23 cellular contexts compared by ENCODE assay signal in the genomic region with DNA sequence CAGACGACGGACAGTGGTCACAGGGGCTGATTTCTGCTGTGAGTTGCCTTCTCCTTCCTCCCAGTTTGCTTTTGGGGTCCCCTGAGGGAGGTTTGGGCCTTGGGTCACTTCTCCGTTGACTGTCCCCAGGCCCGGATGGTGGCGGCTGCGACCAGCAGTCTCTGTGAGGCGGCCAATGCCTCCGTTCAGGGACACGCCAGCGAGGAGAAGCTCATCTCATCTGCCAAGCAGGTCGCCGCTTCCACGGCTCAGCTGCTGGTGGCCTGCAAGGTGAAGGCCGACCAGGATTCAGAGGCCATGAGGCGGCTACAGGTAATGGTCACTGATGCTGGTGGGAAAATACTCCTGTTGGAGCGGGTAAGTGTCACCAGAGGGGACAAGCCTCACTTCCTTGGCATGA.
DNase-seq lines count a peak whose midpoint lies in the region; ATAC-seq, FAIRE-seq and TF ChIP-seq lines count a peak whose summit lies in the region.
"Had no signal": no experiment of that assay in that cellular context is flagged by ENCODE, and none has a peak within 500 bp of the region (broad histone marks: within the 10 kb centered on the region; RNA-seq: fewer than 3 reads in every experiment).

No MANE protein-coding gene starts in this region.

- WGBS in trophoblast cell (ENCODE audit: extremely low coverage, insufficient coverage, insufficient read length) = no CpG with 5 or more reads among the region's 16 CpGs

- H3K4me2 ChIP-seq in trophoblast cell (ENCODE audit: low read length) (no peak overlapping the region), MM.1S (ENCODE audit: low read depth, low read length) (no peak overlapping the region)
- H3K4me2 ChIP-seq: A549, SK-N-SH had no signal

- H2BK5ac ChIP-seq in trophoblast cell (ENCODE audit: low read depth, low read length, poor library complexity) = peak overlapping the region; percentile 79

- H4K20me1 ChIP-seq in MM.1S (ENCODE audit: insufficient read depth, low read length) = no peaks in the 10 kb centered on the region
- H4K20me1 ChIP-seq: BLaER1 treated with 17β-estradiol and CSF1 and Interleukin-3, amounts not matched to agents 10 nM and 100 nM had no signal

- peak overlapping the region; percentile 77 for H2BK120ac ChIP-seq in trophoblast cell (ENCODE audit: insufficient read depth, low read length, poor library complexity)

- H4K8ac ChIP-seq in trophoblast cell (ENCODE audit: low read depth, low read length) = peak overlapping the region; percentile 76

- peak overlapping the region; percentile 72 for H3K14ac ChIP-seq in trophoblast cell (ENCODE audit: low read length)

- no peaks in the 10 kb centered on the region for H3F3A ChIP-seq in MM.1S (ENCODE audit: insufficient read depth, low read length)

- ATAC-seq in left ventricle myocardium superior = peak; percentile 11
- ATAC-seq in Right ventricle myocardium inferior = no peak
- peak; percentile 46 for ATAC-seq in left lobe of liver
- ATAC-seq in HG03442 (IDR thresholded peaks at IDR 0.05; ENCODE audit: unreplicated experiment) = no peak
- ATAC-seq: A549 had no signal

- no peaks in the 10 kb centered on the region for H3K9me2 ChIP-seq in MM.1S (replicated peaks; ENCODE audit: insufficient read depth, low read length)
- H3K9me2 ChIP-seq: SK-N-SH had no signal

- peak; percentile 7 for FAIRE-seq in bronchial epithelial cell (lab: Jason Lieb, UNC)
- FAIRE-seq: A549, D721Med, GM18507, HTR-8/SVneo had no signal

- H2AFZ ChIP-seq in trophoblast cell (ENCODE audit: insufficient read depth, low read length, poor library complexity) (peak overlapping the region; percentile 21), MM.1S (ENCODE audit: low read length) (no peak overlapping the region)

- peak overlapping the region; percentile 75 for H2BK12ac ChIP-seq in trophoblast cell (ENCODE audit: low read length)

- peaks cover 48% of the 10 kb centered on the region for H3K79me1 ChIP-seq in trophoblast cell (ENCODE audit: low read length)

- H3K36me3 ChIP-seq in bronchial epithelial cell (ENCODE audit: control insufficient read depth, insufficient read depth, low read length) (no peaks in the 10 kb centered on the region), trophoblast cell (ENCODE audit: control insufficient read depth in 1 of 2, insufficient read depth in 2 of 2, low read length in 2 of 2) (peaks cover 40 to 58% of the 10 kb centered on the region in 2 experiments), MM.1S (replicated peaks; ENCODE audit: insufficient read depth, low read length) (no peaks in the 10 kb centered on the region)

- peak overlapping the region; percentile 89 for H4K91ac ChIP-seq in trophoblast cell (ENCODE audit: low read depth, low read length)

- peaks cover 10% of the 10 kb centered on the region for H3K79me2 ChIP-seq in trophoblast cell (ENCODE audit: control insufficient read depth, insufficient read depth, low read length, poor library complexity)
- H3K79me2 ChIP-seq in MM.1S (ENCODE audit: low read length) = no peaks in the 10 kb centered on the region

- no peak for DNase-seq in left ventricle myocardium superior
- no peak for DNase-seq in Right ventricle myocardium inferior (ENCODE audit: missing footprints)
- DNase-seq in bronchial epithelial cell (ENCODE audit: low read depth) = no peak
- no peak for DNase-seq in left lobe of liver (ENCODE audit: low spot score)
- DNase-seq in trophoblast cell = no peak
- DNase-seq in MM.1S = no peak
- DNase-seq: CD4-positive, alpha-beta T cell; H7; KBM-7; MG63; NCI-H1048; NCI-H1417; NCI-H1694; NCI-H2029 treated with DMSO at 0.1 percent for 48 hours; NCI-H2227 treated with DMSO at 0.1 percent for 48 hours; NCI-H526 treated with DMSO at 0.1 percent for 48 hours; SK-N-SH had no signal

- peak overlapping the region; percentile 24 for H4K12ac ChIP-seq in trophoblast cell (ENCODE audit: low read depth, low read length)

- intact Hi-C loops in left ventricle myocardium superior (cut with micrococcal nuclease) (no loop called here), Right ventricle myocardium inferior (cut with DNase I) (no loop called here)

- no peak overlapping the region for H3K23ac ChIP-seq in trophoblast cell (ENCODE audit: low read length)

- H3K4me1 ChIP-seq in trophoblast cell (ENCODE audit: control insufficient read depth in 1 of 2, insufficient read depth in 2 of 2, low read length in 2 of 2) = peaks cover 26 to 30% of the 10 kb centered on the region in 2 experiments
- H3K4me1 ChIP-seq in MM.1S (ENCODE audit: low read length) = no peaks in the 10 kb centered on the region
- H3K4me1 ChIP-seq: A549 had no signal

- H3K9me3 ChIP-seq in trophoblast cell (ENCODE audit: insufficient read depth, low read depth, low read length) (peaks cover 4% of the 10 kb centered on the region), MM.1S (replicated peaks; ENCODE audit: insufficient read depth, low read length) (no peaks in the 10 kb centered on the region)
- H3K9me3 ChIP-seq: A549; BLaER1 treated with 17β-estradiol and CSF1 and Interleukin-3, amounts not matched to agents 10 nM and 100 nM; MG63; SK-N-SH had no signal

- H2AK5ac ChIP-seq in trophoblast cell (ENCODE audit: low read length) = peak overlapping the region; percentile 94

- H3K27me3 ChIP-seq in bronchial epithelial cell (ENCODE audit: control insufficient read depth, insufficient read depth, low read length) = no peaks in the 10 kb centered on the region
- no peaks in the 10 kb centered on the region for H3K27me3 ChIP-seq in trophoblast cell (ENCODE audit: insufficient read depth, low read length)
- H3K27me3 ChIP-seq in MM.1S (replicated peaks; ENCODE audit: insufficient read depth, low read length) = no peaks in the 10 kb centered on the region
- H3K27me3 ChIP-seq: BLaER1 treated with 17β-estradiol and CSF1 and Interleukin-3, amounts not matched to agents 10 nM and 100 nM; MG63 had no signal

- H3K27ac ChIP-seq in trophoblast cell (ENCODE audit: low read depth, low read length) = peak overlapping the region; percentile 61
- no peak overlapping the region for H3K27ac ChIP-seq in MM.1S (ENCODE audit: low read length)

- no peak overlapping the region for H3K4me3 ChIP-seq in bronchial epithelial cell (ENCODE audit: low read depth, low read length)
- H3K4me3 ChIP-seq in trophoblast cell (ENCODE audit: low read depth, low read length) = no peak overlapping the region
- H3K4me3 ChIP-seq in MM.1S (ENCODE audit: low read length) = no peak overlapping the region
- H3K4me3 ChIP-seq: A549; BLaER1 treated with 17β-estradiol and CSF1 and Interleukin-3, amounts not matched to agents 10 nM and 100 nM; MG63 had no signal

- H3K9ac ChIP-seq in trophoblast cell (ENCODE audit: low read length) (no peak overlapping the region), MM.1S (ENCODE audit: low read length) (no peak overlapping the region)
- H3K9ac ChIP-seq: BLaER1 treated with 17β-estradiol and CSF1 and Interleukin-3, amounts not matched to agents 10 nM and 100 nM; SK-N-SH had no signal

- H3K4ac ChIP-seq in trophoblast cell (ENCODE audit: low read depth, low read length) = peak overlapping the region; percentile 18

- H3K18ac ChIP-seq in trophoblast cell (ENCODE audit: low read length) = peak overlapping the region; percentile 88

- TF ChIP-seq CTCF in bronchial epithelial cell (IDR thresholded peaks at IDR 0.05; ENCODE audit: insufficient read depth, low read length, severe bottlenecking) (no peak), MM.1S (IDR thresholded peaks at IDR 0.05; ENCODE audit: low read length) (no peak)

Comparison
In these comparisons a context has a peak if more than half of its experiments do, and no peak if none do; other contexts are left out.
1. ATAC-seq: peak in left ventricle myocardium superior (single experiment) and left lobe of liver (single experiment); none in Right ventricle myocardium inferior (single experiment) and HG03442 (single experiment).